In genomic region chr10:113953505-113954272, GRCh38 we compare ENCODE assay signal across 11 cellular contexts.
DNase-seq lines count a peak whose midpoint lies in the region; ATAC-seq and TF ChIP-seq lines count a peak whose summit lies in the region.
"Had no signal": no experiment of that assay in that cellular context is flagged by ENCODE, and none has a peak within 500 bp of the region (broad histone marks: within the 10 kb centered on the region; RNA-seq: fewer than 3 reads in every experiment).

No MANE protein-coding gene starts in this region.

- H3K9me3 Mint-ChIP-seq in natural killer cell: no peaks in the 10 kb centered on the region
- H3K9me3 Mint-ChIP-seq in natural killer cell treated with Interleukin-12 subunit alpha and Interleukin-12 subunit beta and Interleukin-15 and Interleukin-18, amount 100 ng/mL, for 72 hours: no peaks in the 10 kb centered on the region
- no peaks in the 10 kb centered on the region for H3K9me3 Mint-ChIP-seq in effector memory CD8-positive, alpha-beta T cell
- peaks cover 6% of the 10 kb centered on the region in 2 donors for H3K9me3 Mint-ChIP-seq in stimulated activated naive B cell treated with anti-CD40 and anti-IgM and Interleukin-4, amounts not matched to agents 10 μg/mL and 1 μg/mL and 100 μg/mL, for 72 hours
- H3K9me3 Mint-ChIP-seq: activated naive CD4-positive, alpha-beta T cell treated with anti-CD3 and anti-CD28 coated beads, Interleukin-2, amount 50 U/mL, for 24 hours had no signal

- H3K4me3 Mint-ChIP-seq in natural killer cell: no peak overlapping the region
- H3K4me3 Mint-ChIP-seq in natural killer cell treated with Interleukin-12 subunit alpha and Interleukin-12 subunit beta and Interleukin-15 and Interleukin-18, amount 100 ng/mL, for 72 hours: no peak overlapping the region
- H3K4me3 Mint-ChIP-seq in effector memory CD8-positive, alpha-beta T cell: no peak overlapping the region
- H3K4me3 Mint-ChIP-seq in stimulated activated naive B cell treated with anti-CD40 and anti-IgM and Interleukin-4, amounts not matched to agents 10 μg/mL and 1 μg/mL and 100 μg/mL, for 72 hours: no peak overlapping the region
- H3K4me3 Mint-ChIP-seq: activated naive CD4-positive, alpha-beta T cell treated with anti-CD3 and anti-CD28 coated beads, Interleukin-2, amount 50 U/mL, for 24 hours had no signal

- H3K4me1 Mint-ChIP-seq in natural killer cell: no peaks in the 10 kb centered on the region
- peaks cover 1 to 3% of the 10 kb centered on the region in 2 donors for H3K4me1 Mint-ChIP-seq in natural killer cell treated with Interleukin-12 subunit alpha and Interleukin-12 subunit beta and Interleukin-15 and Interleukin-18, amount 100 ng/mL, for 72 hours (ENCODE audit: low read depth in 2 of 2)
- peaks cover 0 to 6% of the 10 kb centered on the region in 2 donors for H3K4me1 Mint-ChIP-seq in effector memory CD8-positive, alpha-beta T cell (ENCODE audit: low read depth in 2 of 2)
- peaks cover under 1 to 5% of the 10 kb centered on the region in 2 donors for H3K4me1 Mint-ChIP-seq in stimulated activated naive B cell treated with anti-CD40 and anti-IgM and Interleukin-4, amounts not matched to agents 10 μg/mL and 1 μg/mL and 100 μg/mL, for 72 hours

- no peak overlapping the region for H3K27ac Mint-ChIP-seq in natural killer cell
- no peak overlapping the region for H3K27ac Mint-ChIP-seq in natural killer cell treated with Interleukin-12 subunit alpha and Interleukin-12 subunit beta and Interleukin-15 and Interleukin-18, amount 100 ng/mL, for 72 hours
- H3K27ac Mint-ChIP-seq in effector memory CD8-positive, alpha-beta T cell: no peak overlapping the region
- H3K27ac Mint-ChIP-seq in stimulated activated naive B cell treated with anti-CD40 and anti-IgM and Interleukin-4, amounts not matched to agents 10 μg/mL and 1 μg/mL and 100 μg/mL, for 72 hours: no peak overlapping the region
- H3K27ac Mint-ChIP-seq: activated naive CD4-positive, alpha-beta T cell treated with anti-CD3 and anti-CD28 coated beads, Interleukin-2, amount 50 U/mL, for 24 hours had no signal

- DNase-seq in natural killer cell (no peak), NOMO-1 treated with DMSO at 0.1 percent for 48 hours (lab: John Stamatoyannopoulos, UW; ENCODE audit: unreplicated experiment) (peak; percentile 65), SW480 (ENCODE audit: low spot score) (no peak)
- DNase-seq in natural killer cell treated with Interleukin-12 subunit alpha and Interleukin-12 subunit beta and Interleukin-15 and Interleukin-18, amount 100 ng/mL, for 72 hours (ENCODE audit: low spot score): no peak
- peak in 2 of 3 experiments; percentile 9 to 19 for DNase-seq in effector memory CD8-positive, alpha-beta T cell
- DNase-seq in stimulated activated naive B cell treated with anti-CD40 and anti-IgM and Interleukin-4, amounts not matched to agents 10 μg/mL and 1 μg/mL and 100 μg/mL, for 72 hours: no peak
- DNase-seq: activated CD4-positive, CD25-positive, alpha-beta regulatory T cell; left colon had no signal

- TF ChIP-seq CTCF in natural killer cell (IDR thresholded peaks at IDR 0.05): peak; percentile 24

- H3K27me3 Mint-ChIP-seq in natural killer cell (ENCODE audit: low read depth in 2 of 2): peaks cover 0 to 2% of the 10 kb centered on the region in 2 donors
- H3K27me3 Mint-ChIP-seq in natural killer cell treated with Interleukin-12 subunit alpha and Interleukin-12 subunit beta and Interleukin-15 and Interleukin-18, amount 100 ng/mL, for 72 hours: peaks cover 0 to 4% of the 10 kb centered on the region in 2 donors
- no peaks in the 10 kb centered on the region for H3K27me3 Mint-ChIP-seq in effector memory CD8-positive, alpha-beta T cell
- H3K27me3 Mint-ChIP-seq in stimulated activated naive B cell treated with anti-CD40 and anti-IgM and Interleukin-4, amounts not matched to agents 10 μg/mL and 1 μg/mL and 100 μg/mL, for 72 hours: no peaks in the 10 kb centered on the region

- intact Hi-C loops in natural killer cell (cut with micrococcal nuclease): loop anchor here (1.0 kb wide), 1 partner anchor 150 kb away; no protein-coding TSS in a partner anchor

- no peaks in the 10 kb centered on the region for H3K36me3 Mint-ChIP-seq in natural killer cell
- H3K36me3 Mint-ChIP-seq in natural killer cell treated with Interleukin-12 subunit alpha and Interleukin-12 subunit beta and Interleukin-15 and Interleukin-18, amount 100 ng/mL, for 72 hours: no peaks in the 10 kb centered on the region
- H3K36me3 Mint-ChIP-seq in effector memory CD8-positive, alpha-beta T cell (ENCODE audit: insufficient read depth): no peaks in the 10 kb centered on the region
- peaks cover 4% of the 10 kb centered on the region in 2 donors for H3K36me3 Mint-ChIP-seq in stimulated activated naive B cell treated with anti-CD40 and anti-IgM and Interleukin-4, amounts not matched to agents 10 μg/mL and 1 μg/mL and 100 μg/mL, for 72 hours
- H3K36me3 Mint-ChIP-seq: activated naive CD4-positive, alpha-beta T cell treated with anti-CD3 and anti-CD28 coated beads, Interleukin-2, amount 50 U/mL, for 24 hours had no signal

- peak in 1 of 3 donors; percentile 44 for ATAC-seq in natural killer cell
- ATAC-seq in natural killer cell treated with Interleukin-12 subunit alpha and Interleukin-12 subunit beta and Interleukin-15 and Interleukin-18, amount 100 ng/mL, for 72 hours: no peak
- ATAC-seq in effector memory CD8-positive, alpha-beta T cell (replicated peaks): no peak
- no peak for ATAC-seq in HG02885 (IDR thresholded peaks at IDR 0.05; ENCODE audit: poor library complexity, unreplicated experiment)
- no peak for ATAC-seq in stimulated activated naive B cell treated with anti-CD40 and anti-IgM and Interleukin-4, amounts not matched to agents 10 μg/mL and 1 μg/mL and 100 μg/mL, for 72 hours (replicated peaks)
- ATAC-seq in HG02610 (IDR thresholded peaks at IDR 0.05; ENCODE audit: unreplicated experiment): no peak
- ATAC-seq: left colon had no signal

Comparison
In these comparisons a context has a peak if more than half of its experiments do, and no peak if none do; other contexts are left out.
1. DNase-seq: peak in NOMO-1 treated with DMSO at 0.1 percent for 48 hours (single experiment) and effector memory CD8-positive, alpha-beta T cell (2 of 3); none in natural killer cell (single experiment), natural killer cell treated with Interleukin-12 subunit alpha and Interleukin-12 subunit beta and Interleukin-15 and Interleukin-18, amount 100 ng/mL, for 72 hours (single experiment), SW480 (single experiment) and stimulated activated naive B cell treated with anti-CD40 and anti-IgM and Interleukin-4, amounts not matched to agents 10 μg/mL and 1 μg/mL and 100 μg/mL, for 72 hours (single experiment).